1 cellular context compared by ENCODE assay signal in the genomic region with DNA sequence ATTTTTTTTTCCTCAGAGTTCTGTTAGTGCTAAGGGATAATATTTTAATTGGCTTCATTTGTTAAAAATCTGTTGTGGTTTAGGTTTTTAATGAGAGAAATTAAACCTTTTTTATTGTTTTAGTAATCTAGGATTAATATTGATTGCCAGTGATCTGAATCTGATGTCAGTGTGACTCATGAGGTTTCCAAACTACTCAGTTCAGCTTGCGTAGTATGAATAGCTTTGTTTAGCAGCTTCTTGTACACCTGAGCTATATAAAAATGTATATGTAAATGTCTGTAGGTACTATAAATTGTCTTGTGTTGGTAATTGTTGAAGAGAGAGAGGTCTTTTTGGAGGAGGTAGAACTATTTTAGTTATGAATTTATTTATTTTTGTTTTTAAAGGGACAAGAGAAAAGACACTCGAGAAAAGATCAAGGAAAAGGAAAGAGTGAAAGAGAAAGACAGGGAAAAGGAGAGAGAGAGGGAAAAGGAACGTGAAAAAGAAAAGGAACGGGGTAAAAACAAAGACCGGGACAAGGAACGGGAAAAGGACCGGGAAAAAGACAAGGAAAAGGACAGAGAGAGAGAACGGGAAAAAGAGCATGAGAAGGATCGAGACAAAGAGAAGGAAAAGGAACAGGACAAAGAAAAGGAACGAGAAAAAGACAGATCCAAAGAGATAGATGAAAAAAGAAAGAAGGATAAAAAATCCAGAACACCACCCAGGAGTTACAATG.
TF ChIP-seq lines count a peak whose summit lies in the region.

No MANE protein-coding gene starts in this region.

TF ChIP-seq in K562, 482 proteins besides CTCF, POLR2A, EP300 and RAD21 (continued from another document):
- TF ChIP-seq, protein P1, sequence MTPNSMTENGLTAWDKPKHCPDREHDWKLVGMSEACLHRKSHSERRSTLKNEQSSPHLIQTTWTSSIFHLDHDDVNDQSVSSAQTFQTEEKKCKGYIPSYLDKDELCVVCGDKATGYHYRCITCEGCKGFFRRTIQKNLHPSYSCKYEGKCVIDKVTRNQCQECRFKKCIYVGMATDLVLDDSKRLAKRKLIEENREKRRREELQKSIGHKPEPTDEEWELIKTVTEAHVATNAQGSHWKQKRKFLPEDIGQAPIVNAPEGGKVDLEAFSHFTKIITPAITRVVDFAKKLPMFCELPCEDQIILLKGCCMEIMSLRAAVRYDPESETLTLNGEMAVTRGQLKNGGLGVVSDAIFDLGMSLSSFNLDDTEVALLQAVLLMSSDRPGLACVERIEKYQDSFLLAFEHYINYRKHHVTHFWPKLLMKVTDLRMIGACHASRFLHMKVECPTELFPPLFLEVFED (CRISPR knock-in tag; conservative IDR thresholded peaks at IDR 0.05), result 0 out of 2 replicates have a peak, but pooled peaks have one; percentile 18
- TF ChIP-seq, protein P2, sequence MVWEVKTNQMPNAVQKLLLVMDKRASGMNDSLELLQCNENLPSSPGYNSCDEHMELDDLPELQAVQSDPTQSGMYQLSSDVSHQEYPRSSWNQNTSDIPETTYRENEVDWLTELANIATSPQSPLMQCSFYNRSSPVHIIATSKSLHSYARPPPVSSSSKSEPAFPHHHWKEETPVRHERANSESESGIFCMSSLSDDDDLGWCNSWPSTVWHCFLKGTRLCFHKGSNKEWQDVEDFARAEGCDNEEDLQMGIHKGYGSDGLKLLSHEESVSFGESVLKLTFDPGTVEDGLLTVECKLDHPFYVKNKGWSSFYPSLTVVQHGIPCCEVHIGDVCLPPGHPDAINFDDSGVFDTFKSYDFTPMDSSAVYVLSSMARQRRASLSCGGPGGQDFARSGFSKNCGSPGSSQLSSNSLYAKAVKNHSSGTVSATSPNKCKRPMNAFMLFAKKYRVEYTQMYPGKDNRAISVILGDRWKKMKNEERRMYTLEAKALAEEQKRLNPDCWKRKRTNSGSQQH (CRISPR knock-in tag; IDR thresholded peaks at IDR 0.05), result 0 out of 2 replicates have a peak, but pooled peaks have one; percentile 53
- TF ChIP-seq CREB1 (IDR thresholded peaks at IDR 0.05), result no peak
- no peak for TF ChIP-seq CREB1 (CRISPR knock-in tag; IDR thresholded peaks at IDR 0.05)
- 0 out of 2 replicates have a peak, but pooled peaks have one; percentile 30 for TF ChIP-seq LARP7 (IDR thresholded peaks at IDR 0.05)
- peak; percentile 45; the same call in 1 of the 2 replicates for TF ChIP-seq SUPT5H (IDR thresholded peaks at IDR 0.05)
- TF ChIP-seq, protein P3, sequence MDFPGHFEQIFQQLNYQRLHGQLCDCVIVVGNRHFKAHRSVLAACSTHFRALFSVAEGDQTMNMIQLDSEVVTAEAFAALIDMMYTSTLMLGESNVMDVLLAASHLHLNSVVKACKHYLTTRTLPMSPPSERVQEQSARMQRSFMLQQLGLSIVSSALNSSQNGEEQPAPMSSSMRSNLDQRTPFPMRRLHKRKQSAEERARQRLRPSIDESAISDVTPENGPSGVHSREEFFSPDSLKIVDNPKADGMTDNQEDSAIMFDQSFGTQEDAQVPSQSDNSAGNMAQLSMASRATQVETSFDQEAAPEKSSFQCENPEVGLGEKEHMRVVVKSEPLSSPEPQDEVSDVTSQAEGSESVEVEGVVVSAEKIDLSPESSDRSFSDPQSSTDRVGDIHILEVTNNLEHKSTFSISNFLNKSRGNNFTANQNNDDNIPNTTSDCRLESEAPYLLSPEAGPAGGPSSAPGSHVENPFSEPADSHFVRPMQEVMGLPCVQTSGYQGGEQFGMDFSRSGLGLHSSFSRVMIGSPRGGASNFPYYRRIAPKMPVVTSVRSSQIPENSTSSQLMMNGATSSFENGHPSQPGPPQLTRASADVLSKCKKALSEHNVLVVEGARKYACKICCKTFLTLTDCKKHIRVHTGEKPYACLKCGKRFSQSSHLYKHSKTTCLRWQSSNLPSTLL (IDR thresholded peaks at IDR 0.05), result no peak
- TF ChIP-seq, protein P4, sequence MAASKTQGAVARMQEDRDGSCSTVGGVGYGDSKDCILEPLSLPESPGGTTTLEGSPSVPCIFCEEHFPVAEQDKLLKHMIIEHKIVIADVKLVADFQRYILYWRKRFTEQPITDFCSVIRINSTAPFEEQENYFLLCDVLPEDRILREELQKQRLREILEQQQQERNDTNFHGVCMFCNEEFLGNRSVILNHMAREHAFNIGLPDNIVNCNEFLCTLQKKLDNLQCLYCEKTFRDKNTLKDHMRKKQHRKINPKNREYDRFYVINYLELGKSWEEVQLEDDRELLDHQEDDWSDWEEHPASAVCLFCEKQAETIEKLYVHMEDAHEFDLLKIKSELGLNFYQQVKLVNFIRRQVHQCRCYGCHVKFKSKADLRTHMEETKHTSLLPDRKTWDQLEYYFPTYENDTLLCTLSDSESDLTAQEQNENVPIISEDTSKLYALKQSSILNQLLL (CRISPR knock-in tag; IDR thresholded peaks at IDR 0.05; ENCODE audit: borderline replicate concordance), result no peak
- TF ChIP-seq ZNF668 (CRISPR knock-in tag; IDR thresholded peaks at IDR 0.05), result no peak
- TF ChIP-seq, protein P5, sequence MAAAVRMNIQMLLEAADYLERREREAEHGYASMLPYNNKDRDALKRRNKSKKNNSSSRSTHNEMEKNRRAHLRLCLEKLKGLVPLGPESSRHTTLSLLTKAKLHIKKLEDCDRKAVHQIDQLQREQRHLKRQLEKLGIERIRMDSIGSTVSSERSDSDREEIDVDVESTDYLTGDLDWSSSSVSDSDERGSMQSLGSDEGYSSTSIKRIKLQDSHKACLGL (CRISPR knock-in tag; IDR thresholded peaks at IDR 0.05; ENCODE audit: borderline replicate concordance, poor library complexity, severe bottlenecking), result no peak
- TF ChIP-seq RFX1 (IDR thresholded peaks at IDR 0.05), result no peak
